Comparison of ENCODE assay signal across 1 cellular context in the genomic region with DNA sequence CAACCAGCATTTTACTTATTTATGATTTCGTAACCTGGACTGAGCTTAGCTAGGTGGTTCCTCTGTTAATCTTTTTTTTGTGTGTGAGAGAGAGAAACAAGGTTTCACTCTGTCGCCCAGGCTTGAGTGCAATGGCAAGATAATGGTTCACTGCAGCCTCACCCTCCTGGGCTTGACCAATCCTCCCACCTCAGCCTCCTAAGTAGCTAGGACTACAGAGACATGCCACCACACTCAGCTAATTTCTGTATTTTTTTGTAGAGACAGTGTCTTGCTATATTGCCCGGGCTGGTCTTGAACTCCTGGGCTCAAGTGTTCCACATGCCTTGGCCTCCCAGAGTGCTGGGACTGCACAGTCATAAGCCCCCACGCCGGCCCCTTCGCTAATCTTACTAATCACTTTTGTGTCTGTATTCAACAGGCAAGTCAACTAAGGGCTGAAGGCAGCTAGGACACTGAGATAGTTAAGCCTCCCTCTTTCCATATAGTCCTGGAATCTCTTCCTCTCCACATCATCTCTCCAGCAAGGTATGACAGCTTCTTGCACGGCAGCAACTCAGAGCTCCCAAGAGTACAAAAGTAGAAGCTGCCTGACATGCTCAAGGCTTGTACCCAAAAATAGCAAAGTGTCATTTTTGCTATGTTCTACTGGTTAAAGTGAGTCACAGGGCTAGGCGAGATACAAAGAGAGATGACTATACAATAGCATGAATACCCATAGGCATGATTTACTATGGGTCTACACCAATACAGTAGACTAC.
TF ChIP-seq lines count a peak whose summit lies in the region.

No MANE protein-coding gene starts in this region.

TF ChIP-seq in K562, 482 proteins besides CTCF, POLR2A, EP300 and RAD21 (continued from another document and continues in another):
- TF ChIP-seq, protein P1, sequence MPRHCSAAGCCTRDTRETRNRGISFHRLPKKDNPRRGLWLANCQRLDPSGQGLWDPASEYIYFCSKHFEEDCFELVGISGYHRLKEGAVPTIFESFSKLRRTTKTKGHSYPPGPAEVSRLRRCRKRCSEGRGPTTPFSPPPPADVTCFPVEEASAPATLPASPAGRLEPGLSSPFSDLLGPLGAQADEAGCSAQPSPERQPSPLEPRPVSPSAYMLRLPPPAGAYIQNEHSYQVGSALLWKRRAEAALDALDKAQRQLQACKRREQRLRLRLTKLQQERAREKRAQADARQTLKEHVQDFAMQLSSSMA (CRISPR knock-in tag; IDR thresholded peaks at IDR 0.05) = no peak
- TF ChIP-seq, protein P2, sequence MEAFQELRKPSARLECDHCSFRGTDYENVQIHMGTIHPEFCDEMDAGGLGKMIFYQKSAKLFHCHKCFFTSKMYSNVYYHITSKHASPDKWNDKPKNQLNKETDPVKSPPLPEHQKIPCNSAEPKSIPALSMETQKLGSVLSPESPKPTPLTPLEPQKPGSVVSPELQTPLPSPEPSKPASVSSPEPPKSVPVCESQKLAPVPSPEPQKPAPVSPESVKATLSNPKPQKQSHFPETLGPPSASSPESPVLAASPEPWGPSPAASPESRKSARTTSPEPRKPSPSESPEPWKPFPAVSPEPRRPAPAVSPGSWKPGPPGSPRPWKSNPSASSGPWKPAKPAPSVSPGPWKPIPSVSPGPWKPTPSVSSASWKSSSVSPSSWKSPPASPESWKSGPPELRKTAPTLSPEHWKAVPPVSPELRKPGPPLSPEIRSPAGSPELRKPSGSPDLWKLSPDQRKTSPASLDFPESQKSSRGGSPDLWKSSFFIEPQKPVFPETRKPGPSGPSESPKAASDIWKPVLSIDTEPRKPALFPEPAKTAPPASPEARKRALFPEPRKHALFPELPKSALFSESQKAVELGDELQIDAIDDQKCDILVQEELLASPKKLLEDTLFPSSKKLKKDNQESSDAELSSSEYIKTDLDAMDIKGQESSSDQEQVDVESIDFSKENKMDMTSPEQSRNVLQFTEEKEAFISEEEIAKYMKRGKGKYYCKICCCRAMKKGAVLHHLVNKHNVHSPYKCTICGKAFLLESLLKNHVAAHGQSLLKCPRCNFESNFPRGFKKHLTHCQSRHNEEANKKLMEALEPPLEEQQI (IDR thresholded peaks at IDR 0.05) = peak; percentile 22; the same call in 1 of the 2 replicates
- TF ChIP-seq, protein P3, sequence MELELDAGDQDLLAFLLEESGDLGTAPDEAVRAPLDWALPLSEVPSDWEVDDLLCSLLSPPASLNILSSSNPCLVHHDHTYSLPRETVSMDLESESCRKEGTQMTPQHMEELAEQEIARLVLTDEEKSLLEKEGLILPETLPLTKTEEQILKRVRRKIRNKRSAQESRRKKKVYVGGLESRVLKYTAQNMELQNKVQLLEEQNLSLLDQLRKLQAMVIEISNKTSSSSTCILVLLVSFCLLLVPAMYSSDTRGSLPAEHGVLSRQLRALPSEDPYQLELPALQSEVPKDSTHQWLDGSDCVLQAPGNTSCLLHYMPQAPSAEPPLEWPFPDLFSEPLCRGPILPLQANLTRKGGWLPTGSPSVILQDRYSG (tag; conservative IDR thresholded peaks at IDR 0.05; ENCODE audit: low read depth) = no peak
- peak; percentile 3 for TF ChIP-seq RBM25 (IDR thresholded peaks at IDR 0.05; ENCODE audit: low read depth, low read length, severe bottlenecking)
- TF ChIP-seq TCF3 (CRISPR knock-in tag; IDR thresholded peaks at IDR 0.05) = peak; percentile 54; the same call in 1 of the 2 replicates
- no peak for TF ChIP-seq BDP1 (IDR thresholded peaks at IDR 0.05; ENCODE audit: insufficient read depth, insufficient read length)
- TF ChIP-seq RBM14 (IDR thresholded peaks at IDR 0.05; ENCODE audit: borderline replicate concordance, insufficient read depth, low read depth, low read length) = no peak
- TF ChIP-seq, protein P4, sequence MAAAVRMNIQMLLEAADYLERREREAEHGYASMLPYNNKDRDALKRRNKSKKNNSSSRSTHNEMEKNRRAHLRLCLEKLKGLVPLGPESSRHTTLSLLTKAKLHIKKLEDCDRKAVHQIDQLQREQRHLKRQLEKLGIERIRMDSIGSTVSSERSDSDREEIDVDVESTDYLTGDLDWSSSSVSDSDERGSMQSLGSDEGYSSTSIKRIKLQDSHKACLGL (CRISPR knock-in tag; IDR thresholded peaks at IDR 0.05; ENCODE audit: borderline replicate concordance, poor library complexity, severe bottlenecking) = no peak
- TF ChIP-seq CBX2 (IDR thresholded peaks at IDR 0.05; ENCODE audit: insufficient read depth, low read length, poor library complexity, severe bottlenecking) = no peak
- no peak for TF ChIP-seq ZNF780A (CRISPR knock-in tag; IDR thresholded peaks at IDR 0.05)
- no peak for TF ChIP-seq ZNF212 (CRISPR knock-in tag; IDR thresholded peaks at IDR 0.05)
- TF ChIP-seq, protein P5, sequence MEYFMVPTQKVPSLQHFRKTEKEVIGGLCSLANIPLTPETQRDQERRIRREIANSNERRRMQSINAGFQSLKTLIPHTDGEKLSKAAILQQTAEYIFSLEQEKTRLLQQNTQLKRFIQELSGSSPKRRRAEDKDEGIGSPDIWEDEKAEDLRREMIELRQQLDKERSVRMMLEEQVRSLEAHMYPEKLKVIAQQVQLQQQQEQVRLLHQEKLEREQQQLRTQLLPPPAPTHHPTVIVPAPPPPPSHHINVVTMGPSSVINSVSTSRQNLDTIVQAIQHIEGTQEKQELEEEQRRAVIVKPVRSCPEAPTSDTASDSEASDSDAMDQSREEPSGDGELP (CRISPR knock-in tag; IDR thresholded peaks at IDR 0.05; ENCODE audit: borderline replicate concordance) = no peak
- TF ChIP-seq, protein P6, sequence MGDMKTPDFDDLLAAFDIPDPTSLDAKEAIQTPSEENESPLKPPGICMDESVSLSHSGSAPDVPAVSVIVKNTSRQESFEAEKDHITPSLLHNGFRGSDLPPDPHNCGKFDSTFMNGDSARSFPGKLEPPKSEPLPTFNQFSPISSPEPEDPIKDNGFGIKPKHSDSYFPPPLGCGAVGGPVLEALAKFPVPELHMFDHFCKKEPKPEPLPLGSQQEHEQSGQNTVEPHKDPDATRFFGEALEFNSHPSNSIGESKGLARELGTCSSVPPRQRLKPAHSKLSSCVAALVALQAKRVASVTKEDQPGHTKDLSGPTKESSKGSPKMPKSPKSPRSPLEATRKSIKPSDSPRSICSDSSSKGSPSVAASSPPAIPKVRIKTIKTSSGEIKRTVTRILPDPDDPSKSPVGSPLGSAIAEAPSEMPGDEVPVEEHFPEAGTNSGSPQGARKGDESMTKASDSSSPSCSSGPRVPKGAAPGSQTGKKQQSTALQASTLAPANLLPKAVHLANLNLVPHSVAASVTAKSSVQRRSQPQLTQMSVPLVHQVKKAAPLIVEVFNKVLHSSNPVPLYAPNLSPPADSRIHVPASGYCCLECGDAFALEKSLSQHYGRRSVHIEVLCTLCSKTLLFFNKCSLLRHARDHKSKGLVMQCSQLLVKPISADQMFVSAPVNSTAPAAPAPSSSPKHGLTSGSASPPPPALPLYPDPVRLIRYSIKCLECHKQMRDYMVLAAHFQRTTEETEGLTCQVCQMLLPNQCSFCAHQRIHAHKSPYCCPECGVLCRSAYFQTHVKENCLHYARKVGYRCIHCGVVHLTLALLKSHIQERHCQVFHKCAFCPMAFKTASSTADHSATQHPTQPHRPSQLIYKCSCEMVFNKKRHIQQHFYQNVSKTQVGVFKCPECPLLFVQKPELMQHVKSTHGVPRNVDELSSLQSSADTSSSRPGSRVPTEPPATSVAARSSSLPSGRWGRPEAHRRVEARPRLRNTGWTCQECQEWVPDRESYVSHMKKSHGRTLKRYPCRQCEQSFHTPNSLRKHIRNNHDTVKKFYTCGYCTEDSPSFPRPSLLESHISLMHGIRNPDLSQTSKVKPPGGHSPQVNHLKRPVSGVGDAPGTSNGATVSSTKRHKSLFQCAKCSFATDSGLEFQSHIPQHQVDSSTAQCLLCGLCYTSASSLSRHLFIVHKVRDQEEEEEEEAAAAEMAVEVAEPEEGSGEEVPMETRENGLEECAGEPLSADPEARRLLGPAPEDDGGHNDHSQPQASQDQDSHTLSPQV (IDR thresholded peaks at IDR 0.05) = no peak
- no peak for TF ChIP-seq NR2C2 (CRISPR knock-in tag; IDR thresholded peaks at IDR 0.05)
- no peak for TF ChIP-seq NR2C2 (tag; IDR thresholded peaks at IDR 0.05)
- no peak for TF ChIP-seq ZNF384 (IDR thresholded peaks at IDR 0.05; ENCODE audit: low read depth, low read length)
- TF ChIP-seq, protein P7, sequence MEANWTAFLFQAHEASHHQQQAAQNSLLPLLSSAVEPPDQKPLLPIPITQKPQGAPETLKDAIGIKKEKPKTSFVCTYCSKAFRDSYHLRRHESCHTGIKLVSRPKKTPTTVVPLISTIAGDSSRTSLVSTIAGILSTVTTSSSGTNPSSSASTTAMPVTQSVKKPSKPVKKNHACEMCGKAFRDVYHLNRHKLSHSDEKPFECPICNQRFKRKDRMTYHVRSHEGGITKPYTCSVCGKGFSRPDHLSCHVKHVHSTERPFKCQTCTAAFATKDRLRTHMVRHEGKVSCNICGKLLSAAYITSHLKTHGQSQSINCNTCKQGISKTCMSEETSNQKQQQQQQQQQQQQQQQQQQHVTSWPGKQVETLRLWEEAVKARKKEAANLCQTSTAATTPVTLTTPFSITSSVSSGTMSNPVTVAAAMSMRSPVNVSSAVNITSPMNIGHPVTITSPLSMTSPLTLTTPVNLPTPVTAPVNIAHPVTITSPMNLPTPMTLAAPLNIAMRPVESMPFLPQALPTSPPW (CRISPR knock-in tag; IDR thresholded peaks at IDR 0.05) = no peak
- TF ChIP-seq CBFA2T3 (IDR thresholded peaks at IDR 0.05) = peak; percentile 72
- TF ChIP-seq, protein P8, sequence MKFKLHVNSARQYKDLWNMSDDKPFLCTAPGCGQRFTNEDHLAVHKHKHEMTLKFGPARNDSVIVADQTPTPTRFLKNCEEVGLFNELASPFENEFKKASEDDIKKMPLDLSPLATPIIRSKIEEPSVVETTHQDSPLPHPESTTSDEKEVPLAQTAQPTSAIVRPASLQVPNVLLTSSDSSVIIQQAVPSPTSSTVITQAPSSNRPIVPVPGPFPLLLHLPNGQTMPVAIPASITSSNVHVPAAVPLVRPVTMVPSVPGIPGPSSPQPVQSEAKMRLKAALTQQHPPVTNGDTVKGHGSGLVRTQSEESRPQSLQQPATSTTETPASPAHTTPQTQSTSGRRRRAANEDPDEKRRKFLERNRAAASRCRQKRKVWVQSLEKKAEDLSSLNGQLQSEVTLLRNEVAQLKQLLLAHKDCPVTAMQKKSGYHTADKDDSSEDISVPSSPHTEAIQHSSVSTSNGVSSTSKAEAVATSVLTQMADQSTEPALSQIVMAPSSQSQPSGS (CRISPR knock-in tag; IDR thresholded peaks at IDR 0.05) = no peak
- TF ChIP-seq, protein P9, sequence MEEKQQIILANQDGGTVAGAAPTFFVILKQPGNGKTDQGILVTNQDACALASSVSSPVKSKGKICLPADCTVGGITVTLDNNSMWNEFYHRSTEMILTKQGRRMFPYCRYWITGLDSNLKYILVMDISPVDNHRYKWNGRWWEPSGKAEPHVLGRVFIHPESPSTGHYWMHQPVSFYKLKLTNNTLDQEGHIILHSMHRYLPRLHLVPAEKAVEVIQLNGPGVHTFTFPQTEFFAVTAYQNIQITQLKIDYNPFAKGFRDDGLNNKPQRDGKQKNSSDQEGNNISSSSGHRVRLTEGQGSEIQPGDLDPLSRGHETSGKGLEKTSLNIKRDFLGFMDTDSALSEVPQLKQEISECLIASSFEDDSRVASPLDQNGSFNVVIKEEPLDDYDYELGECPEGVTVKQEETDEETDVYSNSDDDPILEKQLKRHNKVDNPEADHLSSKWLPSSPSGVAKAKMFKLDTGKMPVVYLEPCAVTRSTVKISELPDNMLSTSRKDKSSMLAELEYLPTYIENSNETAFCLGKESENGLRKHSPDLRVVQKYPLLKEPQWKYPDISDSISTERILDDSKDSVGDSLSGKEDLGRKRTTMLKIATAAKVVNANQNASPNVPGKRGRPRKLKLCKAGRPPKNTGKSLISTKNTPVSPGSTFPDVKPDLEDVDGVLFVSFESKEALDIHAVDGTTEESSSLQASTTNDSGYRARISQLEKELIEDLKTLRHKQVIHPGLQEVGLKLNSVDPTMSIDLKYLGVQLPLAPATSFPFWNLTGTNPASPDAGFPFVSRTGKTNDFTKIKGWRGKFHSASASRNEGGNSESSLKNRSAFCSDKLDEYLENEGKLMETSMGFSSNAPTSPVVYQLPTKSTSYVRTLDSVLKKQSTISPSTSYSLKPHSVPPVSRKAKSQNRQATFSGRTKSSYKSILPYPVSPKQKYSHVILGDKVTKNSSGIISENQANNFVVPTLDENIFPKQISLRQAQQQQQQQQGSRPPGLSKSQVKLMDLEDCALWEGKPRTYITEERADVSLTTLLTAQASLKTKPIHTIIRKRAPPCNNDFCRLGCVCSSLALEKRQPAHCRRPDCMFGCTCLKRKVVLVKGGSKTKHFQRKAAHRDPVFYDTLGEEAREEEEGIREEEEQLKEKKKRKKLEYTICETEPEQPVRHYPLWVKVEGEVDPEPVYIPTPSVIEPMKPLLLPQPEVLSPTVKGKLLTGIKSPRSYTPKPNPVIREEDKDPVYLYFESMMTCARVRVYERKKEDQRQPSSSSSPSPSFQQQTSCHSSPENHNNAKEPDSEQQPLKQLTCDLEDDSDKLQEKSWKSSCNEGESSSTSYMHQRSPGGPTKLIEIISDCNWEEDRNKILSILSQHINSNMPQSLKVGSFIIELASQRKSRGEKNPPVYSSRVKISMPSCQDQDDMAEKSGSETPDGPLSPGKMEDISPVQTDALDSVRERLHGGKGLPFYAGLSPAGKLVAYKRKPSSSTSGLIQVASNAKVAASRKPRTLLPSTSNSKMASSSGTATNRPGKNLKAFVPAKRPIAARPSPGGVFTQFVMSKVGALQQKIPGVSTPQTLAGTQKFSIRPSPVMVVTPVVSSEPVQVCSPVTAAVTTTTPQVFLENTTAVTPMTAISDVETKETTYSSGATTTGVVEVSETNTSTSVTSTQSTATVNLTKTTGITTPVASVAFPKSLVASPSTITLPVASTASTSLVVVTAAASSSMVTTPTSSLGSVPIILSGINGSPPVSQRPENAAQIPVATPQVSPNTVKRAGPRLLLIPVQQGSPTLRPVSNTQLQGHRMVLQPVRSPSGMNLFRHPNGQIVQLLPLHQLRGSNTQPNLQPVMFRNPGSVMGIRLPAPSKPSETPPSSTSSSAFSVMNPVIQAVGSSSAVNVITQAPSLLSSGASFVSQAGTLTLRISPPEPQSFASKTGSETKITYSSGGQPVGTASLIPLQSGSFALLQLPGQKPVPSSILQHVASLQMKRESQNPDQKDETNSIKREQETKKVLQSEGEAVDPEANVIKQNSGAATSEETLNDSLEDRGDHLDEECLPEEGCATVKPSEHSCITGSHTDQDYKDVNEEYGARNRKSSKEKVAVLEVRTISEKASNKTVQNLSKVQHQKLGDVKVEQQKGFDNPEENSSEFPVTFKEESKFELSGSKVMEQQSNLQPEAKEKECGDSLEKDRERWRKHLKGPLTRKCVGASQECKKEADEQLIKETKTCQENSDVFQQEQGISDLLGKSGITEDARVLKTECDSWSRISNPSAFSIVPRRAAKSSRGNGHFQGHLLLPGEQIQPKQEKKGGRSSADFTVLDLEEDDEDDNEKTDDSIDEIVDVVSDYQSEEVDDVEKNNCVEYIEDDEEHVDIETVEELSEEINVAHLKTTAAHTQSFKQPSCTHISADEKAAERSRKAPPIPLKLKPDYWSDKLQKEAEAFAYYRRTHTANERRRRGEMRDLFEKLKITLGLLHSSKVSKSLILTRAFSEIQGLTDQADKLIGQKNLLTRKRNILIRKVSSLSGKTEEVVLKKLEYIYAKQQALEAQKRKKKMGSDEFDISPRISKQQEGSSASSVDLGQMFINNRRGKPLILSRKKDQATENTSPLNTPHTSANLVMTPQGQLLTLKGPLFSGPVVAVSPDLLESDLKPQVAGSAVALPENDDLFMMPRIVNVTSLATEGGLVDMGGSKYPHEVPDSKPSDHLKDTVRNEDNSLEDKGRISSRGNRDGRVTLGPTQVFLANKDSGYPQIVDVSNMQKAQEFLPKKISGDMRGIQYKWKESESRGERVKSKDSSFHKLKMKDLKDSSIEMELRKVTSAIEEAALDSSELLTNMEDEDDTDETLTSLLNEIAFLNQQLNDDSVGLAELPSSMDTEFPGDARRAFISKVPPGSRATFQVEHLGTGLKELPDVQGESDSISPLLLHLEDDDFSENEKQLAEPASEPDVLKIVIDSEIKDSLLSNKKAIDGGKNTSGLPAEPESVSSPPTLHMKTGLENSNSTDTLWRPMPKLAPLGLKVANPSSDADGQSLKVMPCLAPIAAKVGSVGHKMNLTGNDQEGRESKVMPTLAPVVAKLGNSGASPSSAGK (IDR thresholded peaks at IDR 0.05) = no peak
